Comparison of ENCODE assay signal across 35 cellular contexts in genomic region chr20:32597714-32598113, GRCh38.
"Had no signal": no experiment of that assay in that cellular context is flagged by ENCODE, and none has a peak within 500 bp of the region (broad histone marks: within the 10 kb centered on the region; RNA-seq: fewer than 3 reads in every experiment).

No MANE protein-coding gene starts in this region.

- H3K27ac Mint-ChIP-seq: activated CD4-positive, alpha-beta memory T cell treated with anti-CD3 and anti-CD28 coated beads for 36 hours; activated CD4-positive, alpha-beta T cell treated with anti-CD3 and anti-CD28 coated beads for 36 hours; activated CD4-positive, alpha-beta T cell treated with anti-CD3 and anti-CD28 coated beads, Interleukin-2, amount 10 ng/mL, durations not matched to agents 24 days and 14 days; activated CD8-positive, alpha-beta memory T cell treated with anti-CD3 and anti-CD28 coated beads, Interleukin-2, amount 10 ng/mL, durations not matched to agents 7 days and 5 days; activated CD8-positive, alpha-beta T cell treated with anti-CD3 and anti-CD28 coated beads, Interleukin-2, amount 10 ng/mL, durations not matched to agents 7 days and 5 days; activated naive CD4-positive, alpha-beta T cell treated with anti-CD3 and anti-CD28 coated beads for 36 hours; activated naive CD4-positive, alpha-beta T cell treated with anti-CD3 and anti-CD28 coated beads, Interleukin-2, amount 50 U/mL, for 24 hours; activated naive CD8-positive, alpha-beta T cell treated with anti-CD3 and anti-CD28 coated beads for 36 hours; activated naive CD8-positive, alpha-beta T cell treated with anti-CD3 and anti-CD28 coated beads, Interleukin-2, amount 50 U/mL, for 24 hours; activated T-helper 1 cell treated with anti-CD3 and anti-CD28 coated beads, Interleukin-12 subunit alpha, Interleukin-12 subunit beta, Interleukin-2, Interleukin-4 antibody, amounts not matched to agents 30 ng/mL and 10 ng/mL and 1 ng/mL, durations not matched to agents 14 hours and 24 hours and 36 hours; activated T-helper 2 cell treated with anti-CD3 and anti-CD28 coated beads, Interferon-gamma antibody, Interleukin-2, Interleukin-4, amounts not matched to agents 10 μg/mL and 5 μg/mL and 100 μg/mL, durations not matched to agents 14 hours and 24 hours and 36 hours; endodermal cell; T-helper 1 cell treated with Interleukin-12 subunit alpha and Interleukin-12 subunit beta and Interleukin-4 antibody, amounts not matched to agents 30 μg/mL and 1 μg/mL, for 36 hours; T-helper 2 cell treated with Interferon-gamma antibody and Interleukin-4, amounts not matched to agents 5 μg/mL and 100 μg/mL, for 36 hours had no signal

- H3K4me3 ChIP-seq: adrenal gland, body of pancreas, colonic mucosa, dorsolateral prefrontal cortex had no signal

- H3K9me3 ChIP-seq: adrenal gland, body of pancreas, colonic mucosa had no signal

- H3K4me1 Mint-ChIP-seq: activated naive CD4-positive, alpha-beta T cell treated with anti-CD3 and anti-CD28 coated beads, Interleukin-2, amount 50 U/mL, for 24 hours; endodermal cell had no signal

- H3K9me3 Mint-ChIP-seq: activated CD4-positive, alpha-beta memory T cell treated with anti-CD3 and anti-CD28 coated beads for 36 hours; activated CD4-positive, alpha-beta T cell treated with anti-CD3 and anti-CD28 coated beads, Interleukin-2, amount 10 ng/mL, durations not matched to agents 24 days and 14 days; activated naive CD4-positive, alpha-beta T cell treated with anti-CD3 and anti-CD28 coated beads for 36 hours; activated naive CD4-positive, alpha-beta T cell treated with anti-CD3 and anti-CD28 coated beads, Interleukin-2, amount 50 U/mL, for 24 hours; activated naive CD8-positive, alpha-beta T cell treated with anti-CD3 and anti-CD28 coated beads for 36 hours; activated naive CD8-positive, alpha-beta T cell treated with anti-CD3 and anti-CD28 coated beads, Interleukin-2, amount 50 U/mL, for 24 hours; activated T-helper 1 cell treated with anti-CD3 and anti-CD28 coated beads, Interleukin-12 subunit alpha, Interleukin-12 subunit beta, Interleukin-2, Interleukin-4 antibody, amounts not matched to agents 30 ng/mL and 10 ng/mL and 1 ng/mL, durations not matched to agents 14 hours and 24 hours and 36 hours; activated T-helper 2 cell treated with anti-CD3 and anti-CD28 coated beads, Interferon-gamma antibody, Interleukin-2, Interleukin-4, amounts not matched to agents 10 μg/mL and 5 μg/mL and 100 μg/mL, durations not matched to agents 14 hours and 24 hours and 36 hours; dendritic cell treated with granulocyte-macrophage colony-stimulating factor and Interleukin-4, amounts not matched to agents 40 ng/mL and 50 ng/mL, for 4 days; endodermal cell; T-helper 1 cell treated with Interleukin-12 subunit alpha and Interleukin-12 subunit beta and Interleukin-4 antibody, amounts not matched to agents 30 μg/mL and 1 μg/mL, for 36 hours; T-helper 2 cell treated with Interferon-gamma antibody and Interleukin-4, amounts not matched to agents 5 μg/mL and 100 μg/mL, for 36 hours had no signal

- H3K27ac ChIP-seq: body of pancreas, colonic mucosa, dorsolateral prefrontal cortex, WERI-Rb-1 had no signal

- H3K36me3 Mint-ChIP-seq: activated CD4-positive, alpha-beta memory T cell treated with anti-CD3 and anti-CD28 coated beads for 36 hours; activated CD8-positive, alpha-beta memory T cell treated with anti-CD3 and anti-CD28 coated beads, Interleukin-2, amount 10 ng/mL, durations not matched to agents 7 days and 5 days; activated naive CD4-positive, alpha-beta T cell treated with anti-CD3 and anti-CD28 coated beads, Interleukin-2, amount 50 U/mL, for 24 hours; activated naive CD8-positive, alpha-beta T cell treated with anti-CD3 and anti-CD28 coated beads for 36 hours had no signal

- H3K27me3 Mint-ChIP-seq: activated CD4-positive, alpha-beta memory T cell treated with anti-CD3 and anti-CD28 coated beads for 36 hours; activated CD4-positive, alpha-beta T cell treated with anti-CD3 and anti-CD28 coated beads for 36 hours; activated CD4-positive, alpha-beta T cell treated with anti-CD3 and anti-CD28 coated beads, Interleukin-2, amount 10 ng/mL, durations not matched to agents 24 days and 14 days; activated CD8-positive, alpha-beta memory T cell treated with anti-CD3 and anti-CD28 coated beads, Interleukin-2, amount 10 ng/mL, durations not matched to agents 7 days and 5 days; activated naive CD4-positive, alpha-beta T cell treated with anti-CD3 and anti-CD28 coated beads, Interleukin-2, amount 50 U/mL, for 24 hours; activated naive CD8-positive, alpha-beta T cell treated with anti-CD3 and anti-CD28 coated beads for 36 hours; activated naive CD8-positive, alpha-beta T cell treated with anti-CD3 and anti-CD28 coated beads, Interleukin-2, amount 50 U/mL, for 24 hours had no signal

- ATAC-seq: activated CD4-positive, alpha-beta T cell treated with anti-CD3 and anti-CD28 coated beads for 36 hours; activated CD8-positive, alpha-beta memory T cell treated with anti-CD3 and anti-CD28 coated beads, Interleukin-2, amount 10 ng/mL, durations not matched to agents 7 days and 5 days; activated naive CD8-positive, alpha-beta T cell treated with anti-CD3 and anti-CD28 coated beads, Interleukin-2, amount 50 U/mL, for 24 hours; body of pancreas; esophagus mucosa had no signal

- DNase-seq: activated CD4-positive, alpha-beta memory T cell treated with anti-CD3 and anti-CD28 coated beads for 36 hours; activated CD4-positive, alpha-beta T cell treated with anti-CD3 and anti-CD28 coated beads for 36 hours; activated CD4-positive, alpha-beta T cell treated with anti-CD3 and anti-CD28 coated beads, Interleukin-2, amount 10 ng/mL, durations not matched to agents 24 days and 14 days; activated CD4-positive, CD25-positive, alpha-beta regulatory T cell; activated CD4-positive, CD25-positive, alpha-beta regulatory T cell treated with anti-CD3 and anti-CD28 coated beads, Interleukin-2, amount 50 U/mL, for 72 hours; activated CD8-positive, alpha-beta memory T cell treated with anti-CD3 and anti-CD28 coated beads, Interleukin-2, amount 10 ng/mL, durations not matched to agents 7 days and 5 days; activated CD8-positive, alpha-beta memory T cell treated with anti-CD3 and anti-CD28 coated beads, Interleukin-2, amount 50 U/mL, for 4 hours; activated CD8-positive, alpha-beta T cell treated with anti-CD3 and anti-CD28 coated beads, Interleukin-2, amount 10 ng/mL, durations not matched to agents 7 days and 5 days; activated effector memory CD4-positive, alpha-beta T cell treated with anti-CD3 and anti-CD28 coated beads, Interleukin-2, amount 50 U/mL, for 16 hours; activated naive CD4-positive, alpha-beta T cell treated with anti-CD3 and anti-CD28 coated beads for 36 hours; activated naive CD8-positive, alpha-beta T cell treated with anti-CD3 and anti-CD28 coated beads for 36 hours; activated naive CD8-positive, alpha-beta T cell treated with anti-CD3 and anti-CD28 coated beads, Interleukin-2, amount 50 U/mL, for 24 hours; activated T-cell treated with anti-CD3 and anti-CD28 coated beads, Interleukin-2, amount 50 U/mL, for 1 hour; activated T-cell treated with anti-CD3 and anti-CD28 coated beads, Interleukin-2, amount 50 U/mL, for 48 hours; adrenal gland; amygdala; aorta; body of pancreas; central memory CD4-positive, alpha-beta T cell; cerebellar nuclear complex; colonic mucosa; dorsolateral prefrontal cortex; effector memory CD4-positive, alpha-beta T cell; endodermal cell; foreskin fibroblast; head of caudate nucleus; T1000; WERI-Rb-1 had no signal

- H3K4me3 Mint-ChIP-seq: activated CD4-positive, alpha-beta memory T cell treated with anti-CD3 and anti-CD28 coated beads for 36 hours; activated CD4-positive, alpha-beta T cell treated with anti-CD3 and anti-CD28 coated beads for 36 hours; activated CD4-positive, alpha-beta T cell treated with anti-CD3 and anti-CD28 coated beads, Interleukin-2, amount 10 ng/mL, durations not matched to agents 24 days and 14 days; activated CD8-positive, alpha-beta memory T cell treated with anti-CD3 and anti-CD28 coated beads, Interleukin-2, amount 10 ng/mL, durations not matched to agents 7 days and 5 days; activated CD8-positive, alpha-beta T cell treated with anti-CD3 and anti-CD28 coated beads, Interleukin-2, amount 10 ng/mL, durations not matched to agents 7 days and 5 days; activated naive CD4-positive, alpha-beta T cell treated with anti-CD3 and anti-CD28 coated beads for 36 hours; activated naive CD4-positive, alpha-beta T cell treated with anti-CD3 and anti-CD28 coated beads, Interleukin-2, amount 50 U/mL, for 24 hours; activated naive CD8-positive, alpha-beta T cell treated with anti-CD3 and anti-CD28 coated beads for 36 hours; activated naive CD8-positive, alpha-beta T cell treated with anti-CD3 and anti-CD28 coated beads, Interleukin-2, amount 50 U/mL, for 24 hours; activated T-helper 1 cell treated with anti-CD3 and anti-CD28 coated beads, Interleukin-12 subunit alpha, Interleukin-12 subunit beta, Interleukin-2, Interleukin-4 antibody, amounts not matched to agents 30 ng/mL and 10 ng/mL and 1 ng/mL, durations not matched to agents 14 hours and 24 hours and 36 hours; dendritic cell treated with granulocyte-macrophage colony-stimulating factor and Interleukin-4, amounts not matched to agents 40 ng/mL and 50 ng/mL, for 4 days; endodermal cell; T-helper 1 cell treated with Interleukin-12 subunit alpha and Interleukin-12 subunit beta and Interleukin-4 antibody, amounts not matched to agents 30 μg/mL and 1 μg/mL, for 36 hours; T-helper 2 cell treated with Interferon-gamma antibody and Interleukin-4, amounts not matched to agents 5 μg/mL and 100 μg/mL, for 36 hours had no signal

- H3K36me3 ChIP-seq: adrenal gland, colonic mucosa, WERI-Rb-1 had no signal

- H3K4me1 ChIP-seq: adrenal gland, body of pancreas, colonic mucosa had no signal
